Comparison of ENCODE assay signal across 31 cellular contexts in genomic region chr5:143762636-143763035, GRCh38. TPM values are rescaled to one million over a fixed set of nuclear protein-coding genes. Genes with fewer than 3 reads are reported as not detected.
"Had no signal": no experiment of that assay in that cellular context is flagged by ENCODE, and none has a peak within 500 bp of the region (broad histone marks: within the 10 kb centered on the region; RNA-seq: fewer than 3 reads in every experiment).

No MANE protein-coding gene starts in this region.

- H3K4me3 ChIP-seq: stomach, suprapubic skin, testis, thoracic aorta, tibial artery, tibial nerve, transverse colon, upper lobe of left lung, upper lobe of right lung, uterus, vagina had no signal

- H3K36me3 ChIP-seq: stomach, suprapubic skin, thoracic aorta, tibial artery, tibial nerve, transverse colon, upper lobe of left lung, upper lobe of right lung, uterus, vagina had no signal

- H3K9me3 Mint-ChIP-seq: stimulated activated effector memory CD8-positive, alpha-beta T cell treated with anti-CD3 and anti-CD28 coated beads, Interleukin-12 subunit alpha, Interleukin-12 subunit beta, amount 100 ng/mL, for 72 hours; stimulated activated memory B cell treated with anti-CD40 and anti-IgM and Interleukin-4, amounts not matched to agents 10 μg/mL and 1 μg/mL and 100 μg/mL, for 72 hours; stimulated activated naive B cell treated with anti-CD40 and anti-IgM and Interleukin-4, amounts not matched to agents 10 μg/mL and 1 μg/mL and 100 μg/mL, for 72 hours; stimulated activated naive CD8-positive, alpha-beta T cell treated with anti-CD3 and anti-CD28 coated beads, Interleukin-15, amount 100 ng/mL, for 72 hours; stimulated activated naive CD8-positive, alpha-beta T cell treated with anti-CD3 and anti-CD28 coated beads, Interleukin-15, Interleukin-2, amounts not matched to agents 100 ng/mL and 50 ng/mL, for 24 hours; type B pancreatic cell had no signal

- H3K4me3 Mint-ChIP-seq: stimulated activated effector memory CD8-positive, alpha-beta T cell treated with anti-CD3 and anti-CD28 coated beads, Interleukin-12 subunit alpha, Interleukin-12 subunit beta, amount 100 ng/mL, for 72 hours; stimulated activated memory B cell treated with anti-CD40 and anti-IgM and Interleukin-4, amounts not matched to agents 10 μg/mL and 1 μg/mL and 100 μg/mL, for 72 hours; stimulated activated naive B cell treated with anti-CD40 and anti-IgM and Interleukin-4, amounts not matched to agents 10 μg/mL and 1 μg/mL and 100 μg/mL, for 72 hours; stimulated activated naive CD8-positive, alpha-beta T cell treated with anti-CD3 and anti-CD28 coated beads, Interleukin-15, amount 100 ng/mL, for 72 hours; stimulated activated naive CD8-positive, alpha-beta T cell treated with anti-CD3 and anti-CD28 coated beads, Interleukin-15, Interleukin-2, amounts not matched to agents 100 ng/mL and 50 ng/mL, for 24 hours; type B pancreatic cell had no signal

- H3K36me3 Mint-ChIP-seq: stimulated activated memory B cell treated with anti-CD40 and anti-IgM and Interleukin-4, amounts not matched to agents 10 μg/mL and 1 μg/mL and 100 μg/mL, for 72 hours; stimulated activated naive B cell treated with anti-CD40 and anti-IgM and Interleukin-4, amounts not matched to agents 10 μg/mL and 1 μg/mL and 100 μg/mL, for 72 hours; type B pancreatic cell had no signal

- H3K9me3 ChIP-seq: stomach, suprapubic skin, testis, thoracic aorta, tibial artery, tibial nerve, transverse colon, upper lobe of left lung, upper lobe of right lung, uterus, vagina had no signal

- H3K27ac ChIP-seq: stomach, suprapubic skin, testis, thoracic aorta, tibial artery, tibial nerve, transverse colon, upper lobe of left lung, upper lobe of right lung, uterus, vagina had no signal

- ATAC-seq: stimulated activated effector memory CD8-positive, alpha-beta T cell treated with anti-CD3 and anti-CD28 coated beads, Interleukin-12 subunit alpha, Interleukin-12 subunit beta, amount 100 ng/mL, for 72 hours; stimulated activated memory B cell treated with anti-CD40 and anti-IgM and Interleukin-4, amounts not matched to agents 10 μg/mL and 1 μg/mL and 100 μg/mL, for 72 hours; stimulated activated naive B cell treated with anti-CD40 and anti-IgM and Interleukin-4, amounts not matched to agents 10 μg/mL and 1 μg/mL and 100 μg/mL, for 72 hours; stimulated activated naive CD8-positive, alpha-beta T cell treated with anti-CD3 and anti-CD28 coated beads, Interleukin-15, amount 100 ng/mL, for 72 hours; stimulated activated naive CD8-positive, alpha-beta T cell treated with anti-CD3 and anti-CD28 coated beads, Interleukin-15, Interleukin-2, amounts not matched to agents 100 U/mL and 50 U/mL, for 24 hours; upper lobe of right lung had no signal

- DNase-seq: stimulated activated CD4-positive, alpha-beta T cell treated with anti-CD3 and anti-CD28 coated beads, Interleukin-2, amount 100 ng/mL, for 48 hours; stimulated activated CD4-positive, alpha-beta T cell treated with anti-CD3 and anti-CD28 coated beads, Interleukin-4, amount 100 ng/mL, for 1 hour; stimulated activated CD4-positive, alpha-beta T cell treated with anti-CD3 and anti-CD28 coated beads, Interleukin-4, amount 100 ng/mL, for 24 hours; stimulated activated CD4-positive, alpha-beta T cell treated with anti-CD3 and anti-CD28 coated beads, Interleukin-4, amount 100 ng/mL, for 4 hours; stimulated activated CD8-positive, alpha-beta memory T cell treated with anti-CD3 and anti-CD28 coated beads, Interleukin-4, amount 100 ng/mL, for 48 hours; stimulated activated naive B cell treated with anti-CD40 and anti-IgM and Interleukin-4, amounts not matched to agents 10 μg/mL and 1 μg/mL and 100 μg/mL, for 72 hours; stimulated activated naive CD4-positive, alpha-beta T cell; stimulated activated naive CD4-positive, alpha-beta T cell treated with Interleukin-2 at 50 U/mL for 16 hours; stimulated activated naive CD8-positive, alpha-beta T cell treated with anti-CD3 and anti-CD28 coated beads, Interleukin-15, amount 100 ng/mL, for 72 hours; stimulated activated naive CD8-positive, alpha-beta T cell treated with anti-CD3 and anti-CD28 coated beads, Interleukin-15, Interleukin-2, amounts not matched to agents 100 U/mL and 50 U/mL, for 24 hours; stomach; substantia nigra; testis; tibial artery; transverse colon; trophoblast cell; upper lobe of left lung; upper lobe of right lung; uterus had no signal

- H3K27me3 ChIP-seq: stomach, suprapubic skin, testis, tibial artery, tibial nerve, transverse colon, upper lobe of left lung, upper lobe of right lung, uterus, vagina had no signal

- FAIRE-seq: urothelium cell line had no signal

- H3K4me1 ChIP-seq: suprapubic skin, testis, tibial artery, upper lobe of left lung, upper lobe of right lung, uterus, vagina had no signal

- H3K4me1 Mint-ChIP-seq: stimulated activated naive CD8-positive, alpha-beta T cell treated with anti-CD3 and anti-CD28 coated beads, Interleukin-15, amount 100 ng/mL, for 72 hours had no signal

- H3K27ac Mint-ChIP-seq: stimulated activated effector memory CD8-positive, alpha-beta T cell treated with anti-CD3 and anti-CD28 coated beads, Interleukin-12 subunit alpha, Interleukin-12 subunit beta, amount 100 ng/mL, for 72 hours; stimulated activated memory B cell treated with anti-CD40 and anti-IgM and Interleukin-4, amounts not matched to agents 10 μg/mL and 1 μg/mL and 100 μg/mL, for 72 hours; stimulated activated naive B cell treated with anti-CD40 and anti-IgM and Interleukin-4, amounts not matched to agents 10 μg/mL and 1 μg/mL and 100 μg/mL, for 72 hours; stimulated activated naive CD8-positive, alpha-beta T cell treated with anti-CD3 and anti-CD28 coated beads, Interleukin-15, amount 100 ng/mL, for 72 hours; stimulated activated naive CD8-positive, alpha-beta T cell treated with anti-CD3 and anti-CD28 coated beads, Interleukin-15, Interleukin-2, amounts not matched to agents 100 ng/mL and 50 ng/mL, for 24 hours; type B pancreatic cell had no signal

RNA-seq across cellular contexts. Expression of gene HMHB1, which starts 49.3 kb away (rescaled TPM):
- total RNA-seq: stomach, suprapubic skin, temporal lobe, testis, thoracic aorta, tibial nerve, transverse colon, upper lobe of left lung, upper lobe of right lung, ureter, urinary bladder, uterus, vagina had no signal
- polyA plus RNA-seq: stomach, urinary bladder had no signal
